ENCODE assay signal across 15 cellular contexts in the genomic region with DNA sequence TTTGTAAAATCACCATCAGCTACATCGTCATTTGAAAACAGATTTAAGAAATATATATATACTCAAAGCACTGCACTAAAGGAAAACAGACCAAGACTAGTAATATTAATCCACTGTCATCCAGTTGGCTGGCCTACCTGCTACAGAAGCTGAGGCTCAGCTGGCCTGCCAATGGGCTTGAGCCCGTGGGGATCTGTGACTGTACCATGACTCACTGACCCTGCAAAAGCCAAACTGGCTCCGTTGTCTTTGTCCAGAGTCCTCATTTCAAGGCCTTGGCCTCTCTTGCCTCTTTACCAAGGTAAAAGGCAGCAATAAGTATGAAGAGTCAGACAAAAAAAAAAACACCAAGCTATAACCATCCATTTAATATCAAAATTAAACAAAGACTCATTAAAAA.
DNase-seq lines count a peak whose midpoint lies in the region; ATAC-seq, FAIRE-seq and TF ChIP-seq lines count a peak whose summit lies in the region.
"Had no signal": no experiment of that assay in that cellular context is flagged by ENCODE, and none has a peak within 500 bp of the region (broad histone marks: within the 10 kb centered on the region; RNA-seq: fewer than 3 reads in every experiment).

No MANE protein-coding gene starts in this region.

- no peak for FAIRE-seq in kidney (lab: Jason Lieb, UNC)
- FAIRE-seq: A204.1, D721Med, HepG2 had no signal

- H3K27ac ChIP-seq in heart left ventricle, result no peak overlapping the region
- no peak overlapping the region for H3K27ac ChIP-seq in kidney (ENCODE audit: low read depth in 2 of 2, low read length in 2 of 2)

- no peak overlapping the region for H3K9ac ChIP-seq in kidney (ENCODE audit: low read length in 2 of 2)

- H3K9me3 ChIP-seq in heart left ventricle (no peaks in the 10 kb centered on the region), kidney (ENCODE audit: control insufficient read depth in 1 of 2, low read length in 2 of 2) (no peaks in the 10 kb centered on the region)

- no peak for TF ChIP-seq POLR2A in heart left ventricle (IDR thresholded peaks at IDR 0.05)

- no peaks in the 10 kb centered on the region for H3K36me3 ChIP-seq in heart left ventricle
- H3K36me3 ChIP-seq in kidney (ENCODE audit: control insufficient read depth in 1 of 2, insufficient read depth in 2 of 2, low read length in 2 of 2), result no peaks in the 10 kb centered on the region

- WGBS in heart left ventricle, 4 donors, result 83 to 98% (median 89%) methylated on average over 3 of the region's 3 CpGs

- intact Hi-C loops in Right ventricle myocardium inferior (cut with DNase I), result loop anchor here (10.0 kb wide), 1 partner anchor 213 kb away; no protein-coding TSS in a partner anchor
- intact Hi-C loops in cardiac septum (cut with DNase I), result loop anchor here (10.0 kb wide), 1 partner anchor 213 kb away; no protein-coding TSS in a partner anchor
- intact Hi-C loops in heart left ventricle (cut with DNase I), result loop anchor here in 2 of 10 donors (10.0 kb wide), 1 partner anchor 213 kb away; no protein-coding TSS in a partner anchor
- intact Hi-C loops in kidney (cut with DNase I), result no loop called here

- H3K4me1 ChIP-seq in heart left ventricle (peaks cover 0 to 4% (median 0%) of the 10 kb centered on the region in 12 donors), kidney (ENCODE audit: control insufficient read depth in 1 of 2, insufficient read depth in 1 of 2, low read depth in 1 of 2, low read length in 2 of 2) (no peaks in the 10 kb centered on the region)

- DNase-seq in Right ventricle myocardium inferior (ENCODE audit: missing footprints) (no peak), cardiac septum (ENCODE audit: low spot score) (no peak), astrocyte of the hippocampus (ENCODE audit: low read depth, low spot score) (peak; percentile 51), heart left ventricle (peak in 3 of 5 donors; percentile 46 to 66 (median 58)), kidney (no peak), hypothalamus (lab: John Stamatoyannopoulos, UW) (no peak)
- DNase-seq: activated naive CD4-positive, alpha-beta T cell treated with anti-CD3 and anti-CD28 coated beads, Interleukin-2, amount 50 U/mL, for 16 hours; NCI-H524; occipital lobe had no signal

- H3K4me3 ChIP-seq in heart left ventricle, result no peak overlapping the region
- H3K4me3 ChIP-seq in kidney (ENCODE audit: low read length in 2 of 2), result no peak overlapping the region
- H3K4me3 ChIP-seq: GM23338 had no signal

- H3K27me3 ChIP-seq in heart left ventricle, result no peaks in the 10 kb centered on the region

- no peak for TF ChIP-seq CTCF in heart left ventricle (IDR thresholded peaks at IDR 0.05)
- no peak for TF ChIP-seq CTCF in kidney (IDR thresholded peaks at IDR 0.05; ENCODE audit: borderline replicate concordance, extremely low read depth, insufficient read depth)

- ATAC-seq in Right ventricle myocardium inferior (peak; percentile 68), heart left ventricle (peak in 2 of 4 donors; percentile 66 to 90), HG02571 (IDR thresholded peaks at IDR 0.05; ENCODE audit: unreplicated experiment) (no peak), GM18867 (IDR thresholded peaks at IDR 0.05; ENCODE audit: unreplicated experiment) (no peak)
- ATAC-seq: HepG2 had no signal

Comparison
In these comparisons a context has a peak if more than half of its experiments do, and no peak if none do; other contexts are left out.
1. DNase-seq: peak in astrocyte of the hippocampus (single experiment) and heart left ventricle (3 of 5); none in Right ventricle myocardium inferior (single experiment), cardiac septum (single experiment), kidney (single experiment) and hypothalamus (0 of 51).